Comparison of ENCODE assay signal across 26 cellular contexts in genomic region chr12:121737421-121737820, GRCh38. TPM values are rescaled to one million over a fixed set of nuclear protein-coding genes. Genes with fewer than 3 reads are reported as not detected.
DNase-seq lines count a peak whose midpoint lies in the region; ATAC-seq, FAIRE-seq and TF ChIP-seq lines count a peak whose summit lies in the region.
"Had no signal": no experiment of that assay in that cellular context is flagged by ENCODE, and none has a peak within 500 bp of the region (broad histone marks: within the 10 kb centered on the region; RNA-seq: fewer than 3 reads in every experiment).

No MANE protein-coding gene starts in this region.

- H3K27ac ChIP-seq in K562 (ENCODE audit: extremely low read depth, low read depth, low read length) (no peak overlapping the region), psoas muscle (peak overlapping the region; percentile 86)
- H3K27ac ChIP-seq: BLaER1 had no signal

- H3K9me3 ChIP-seq in K562 (replicated peaks; ENCODE audit: control insufficient read depth, insufficient read depth, low read depth, low read length) (no peaks in the 10 kb centered on the region), psoas muscle (no peaks in the 10 kb centered on the region)
- H3K9me3 ChIP-seq: BE2C, BLaER1 had no signal

- H3K9ac ChIP-seq in K562 (ENCODE audit: insufficient read depth in 1 of 2, low read depth in 2 of 2, low read length in 2 of 2): no peak overlapping the region
- H3K9ac ChIP-seq: BLaER1 had no signal

- H3K4me3 ChIP-seq in H7 (ENCODE audit: insufficient read depth, low read depth, low read length) (no peak overlapping the region), K562 (no peak overlapping the region), psoas muscle (no peak overlapping the region)
- H3K4me3 ChIP-seq: BLaER1, GM12878 had no signal

- intact Hi-C loops in K562 (cut with micrococcal nuclease) (no loop called here), psoas muscle (cut with DNase I) (no loop called here)

- in situ Hi-C loops in K562 (cut with MboI): no loop called here

- H3K79me2 ChIP-seq in K562 (ENCODE audit: control insufficient read depth, insufficient read depth, low read length): peaks cover 8% of the 10 kb centered on the region; the same call in 1 of the 3 replicates

- TF ChIP-seq EP300 in K562 (IDR thresholded peaks at IDR 0.05; ENCODE audit: low read length): no peak

- POLR2A ChIA-PET in K562 (lab: Yijun Ruan, JAX): interaction anchor here (0.7 to 1.4 kb wide), 2 partner anchors 9 to 11 kb away, joined by 3 to 6 read pairs; no protein-coding TSS in a partner anchor

- no peak for TF ChIP-seq POLR2A in K562 (conservative IDR thresholded peaks at IDR 0.05)

- H3K9me1 ChIP-seq in K562 (ENCODE audit: control insufficient read depth, insufficient read depth, low read length): no peaks in the 10 kb centered on the region

- no peak overlapping the region for H3K4me2 ChIP-seq in K562 (ENCODE audit: insufficient read depth, low read length)
- H3K4me2 ChIP-seq: BLaER1 had no signal

- ATAC-seq in K562 (no peak), psoas muscle (peak in 1 of 4 donors; percentile 17), HG02763 (IDR thresholded peaks at IDR 0.05; ENCODE audit: unreplicated experiment) (no peak)
- ATAC-seq: GM12878 had no signal

- FAIRE-seq in K562 (lab: Jason Lieb, UNC): no peak
- FAIRE-seq: A204.1, GM12878, GM12892, GM18507 had no signal

- H3K4me1 ChIP-seq in K562 (replicated peaks in 1 of 2; ENCODE audit: control insufficient read depth in 2 of 2, insufficient read depth in 2 of 2, low read length in 2 of 2) (peaks cover 28 to 34% of the 10 kb centered on the region in 2 experiments), psoas muscle (peaks cover 17% of the 10 kb centered on the region)
- H3K4me1 ChIP-seq: BE2C, BLaER1 had no signal

- no TSS peak for BruUV-seq in K562 (replicated peaks; lab: Mats Ljungman, UMichigan)

- H3K36me3 ChIP-seq in H7 (replicated peaks; ENCODE audit: control insufficient read depth, insufficient read depth, low read length) (no peaks in the 10 kb centered on the region; the same call in 1 of the 2 replicates), K562 (ENCODE audit: control insufficient read depth, insufficient read depth, low read length) (peaks cover 3% of the 10 kb centered on the region; the same call in 2 of the 3 replicates), psoas muscle (ENCODE audit: insufficient read depth in 1 of 2, low read depth in 1 of 2) (peaks cover 0 to 4% of the 10 kb centered on the region in 2 donors)
- H3K36me3 ChIP-seq: BLaER1 had no signal

- no peaks in the 10 kb centered on the region for H4K20me1 ChIP-seq in K562 (replicated peaks; ENCODE audit: control insufficient read depth, insufficient read depth, low read length)

- no peak for TF ChIP-seq RAD21 in K562 (CRISPR knock-in tag; conservative IDR thresholded peaks at IDR 0.05 in 1 of 2, IDR thresholded peaks at IDR 0.05 in 1 of 2)

- WGBS in K562 (ENCODE audit: insufficient coverage, low coverage, missing lambda C conversion rate): 86% methylated on average over 5 of the region's 5 CpGs
- WGBS in psoas muscle, 3 donors: 72 to 87% (median 77%) methylated on average over 5 of the region's 5 CpGs

- DNase-seq in H7: peak; percentile 15
- no peak for DNase-seq in K562 (ENCODE audit: extremely low read depth in 1 of 4, low spot score in 3 of 4)
- no peak for DNase-seq in psoas muscle
- no peak for DNase-seq in NCI-H345 (lab: John Stamatoyannopoulos, UW)
- no peak for DNase-seq in cerebellar nuclear complex (lab: John Stamatoyannopoulos, UW)
- DNase-seq: 8988T; ACHN; BE2C; C1 segment of cervical spinal cord; CD4-positive, alpha-beta memory T cell; CD4-positive, CD25-positive, alpha-beta regulatory T cell; CD8-positive, alpha-beta memory T cell; COR-L47; DMS 273 treated with DMSO at 0.1 percent for 48 hours; DMS153; DMS53; DMS79; DND-41; EL; GDM1 had no signal

- H2AFZ ChIP-seq in K562 (ENCODE audit: low read depth, low read length): no peak overlapping the region

- CTCF ChIA-PET in K562 (lab: Yijun Ruan, JAX; ENCODE audit: low intra/inter-chr PET ratio): no interaction called here

- TF ChIP-seq CTCF in K562 (IDR thresholded peaks at IDR 0.05 in 2 of 3, conservative IDR thresholded peaks at IDR 0.05 in 1 of 3; ENCODE audit: insufficient read depth in 2 of 3, low read depth in 1 of 3, low read length in 3 of 3) (no peak), psoas muscle (IDR thresholded peaks at IDR 0.05) (no peak)

- H3K27me3 ChIP-seq in H7 (ENCODE audit: control insufficient read depth, insufficient read depth, low read length): no peaks in the 10 kb centered on the region
- H3K27me3 ChIP-seq in K562 (ENCODE audit: control insufficient read depth in 2 of 2, insufficient read depth in 2 of 2, low read length in 2 of 2): no peaks in the 10 kb centered on the region
- H3K27me3 ChIP-seq in psoas muscle (ENCODE audit: insufficient read depth in 3 of 3, low read length in 2 of 3): no peaks in the 10 kb centered on the region
- H3K27me3 ChIP-seq: BE2C, BLaER1 had no signal

TF ChIP-seq in K562, 482 proteins besides CTCF, POLR2A, EP300 and RAD21 (continues in another document):
- TF ChIP-seq NR2C2 (CRISPR knock-in tag; IDR thresholded peaks at IDR 0.05): no peak
- no peak for TF ChIP-seq NR2C2 (tag; IDR thresholded peaks at IDR 0.05)
- no peak for TF ChIP-seq ESRRB (CRISPR knock-in tag; IDR thresholded peaks at IDR 0.05; ENCODE audit: borderline replicate concordance)
- TF ChIP-seq EHMT2 (IDR thresholded peaks at IDR 0.05): no peak
- peak; percentile 64 for TF ChIP-seq USF2 (CRISPR knock-in tag; IDR thresholded peaks at IDR 0.05)
- no peak for TF ChIP-seq STAT5A (IDR thresholded peaks at IDR 0.05; ENCODE audit: borderline replicate concordance, low read length)
- no peak for TF ChIP-seq E2F5 (CRISPR knock-in tag; IDR thresholded peaks at IDR 0.05)
- peak; percentile 60 for TF ChIP-seq TOE1 (IDR thresholded peaks at IDR 0.05; ENCODE audit: borderline replicate concordance)
- TF ChIP-seq TOE1 (CRISPR knock-in tag; IDR thresholded peaks at IDR 0.05; ENCODE audit: borderline replicate concordance, low read depth): no peak

RNA-seq across cellular contexts. Expression of gene TMEM120B, which starts 24.9 kb away (rescaled TPM):
- total RNA-seq in H7 (2014; rRNA removed; shearing (Covaris generic)): 23.8 and 33.6 TPM in 2 replicates
- total RNA-seq in K562 (2011; cell fraction: chromatin; rRNA removed; ENCODE audit: low replicate concordance): 35.7 and 82.7 TPM in 2 replicates
- total RNA-seq in K562 (2011; cell fraction: nucleolus; rRNA removed): 44.5 and 46.5 TPM in 2 replicates
- total RNA-seq in K562 (2011; cell fraction: nucleoplasm; rRNA removed): 44.1 and 47.5 TPM in 2 replicates
- total RNA-seq in K562 (2014; rRNA removed): 9.0 and 11.2 TPM in 2 replicates
- total RNA-seq in K562 (2014; rRNA removed; fragmentation: Illumina TruSeq; extraction: Trizol): 4.7 and 7.4 TPM in 2 replicates
- 6.5 and 7.0 TPM in 2 replicates for total RNA-seq in K562 (2015; rRNA removed; fragmentation: Illumina TruSeq; extraction: Trizol)
- 17.0 and 18.6 TPM in 2 replicates for total RNA-seq in K562 (2021)
- 7.2 and 11.4 TPM in 2 replicates for polyA plus RNA-seq in K562 (2011; rRNA removed)
- polyA plus RNA-seq in K562 (2011; cell fraction: cytosol; rRNA removed): 10.3 and 15.3 TPM in 2 replicates
- polyA plus RNA-seq in K562 (2011; cell fraction: nucleus; rRNA removed): 28.6 and 45.5 TPM in 2 replicates
- 6.7 and 14.1 TPM in 2 replicates for polyA plus RNA-seq in K562 (2012)
- 10.1 and 11.4 TPM in 2 replicates for polyA plus RNA-seq in K562 (2014; fragmentation: Illumina TruSeq; extraction: Trizol)
- 1 to 10 TPM; 1.7 to 3.8 TPM for polyA plus RNA-seq in K562 (2014; fragmentation: Nextera tagmentation; extraction: Ambion mirVana)
- polyA plus RNA-seq in K562 (2014; rRNA removed): 12.2 and 18.5 TPM in 2 replicates
- 13.6 and 16.5 TPM in 2 replicates for polyA minus RNA-seq in K562 (2011; rRNA and poly(A)+ RNA removed)
- 7.0 and 11.8 TPM in 2 replicates for polyA minus RNA-seq in K562 (2011; cell fraction: cytosol; rRNA and poly(A)+ RNA removed)
- polyA minus RNA-seq in K562 (2011; cell fraction: nucleus; rRNA and poly(A)+ RNA removed): 8.1 and 13.1 TPM in 2 replicates
- 10 to 100 TPM; 11.4 to 21.2 (median 15.5) TPM for total RNA-seq in psoas muscle
- polyA plus RNA-seq in psoas muscle: 10 to 100 TPM; 11.0 to 29.7 (median 12.7) TPM

RNA-seq across cellular contexts. Expression of gene RHOF, which starts 56.1 kb away (rescaled TPM):
- 23.8 and 25.5 TPM in 2 replicates for total RNA-seq in H7 (2014; rRNA removed; shearing (Covaris generic))
- 78.6 and 99.1 TPM in 2 replicates for total RNA-seq in K562 (2011; cell fraction: chromatin; rRNA removed; ENCODE audit: low replicate concordance)
- total RNA-seq in K562 (2011; cell fraction: nucleolus; rRNA removed): 34.0 and 38.0 TPM in 2 replicates
- 43.6 and 46.6 TPM in 2 replicates for total RNA-seq in K562 (2011; cell fraction: nucleoplasm; rRNA removed)
- total RNA-seq in K562 (2014; rRNA removed) (3.5 and 3.9 TPM in 2 replicates), K562 (2014; rRNA removed; fragmentation: Illumina TruSeq; extraction: Trizol) (3.1 and 3.9 TPM in 2 replicates), K562 (2015; rRNA removed; fragmentation: Illumina TruSeq; extraction: Trizol) (4.3 and 4.8 TPM in 2 replicates), K562 (2021) (10.1 and 10.4 TPM in 2 replicates), psoas muscle (1 to 10 TPM; 3.3 to 4.8 (median 3.9) TPM)
- polyA plus RNA-seq in K562 (2011; rRNA removed) (4.0 and 6.3 TPM in 2 replicates), K562 (2014; fragmentation: Illumina TruSeq; extraction: Trizol) (4.3 and 5.4 TPM in 2 replicates), K562 (2014; fragmentation: Nextera tagmentation; extraction: Ambion mirVana) (under 1 TPM; 0.13 to 0.45 TPM), K562 (2014; rRNA removed) (8.8 and 9.5 TPM in 2 replicates), psoas muscle (1 to 10 TPM; 1.4 to 4.3 (median 1.6) TPM)
- 1.2 and 2.6 TPM in 2 replicates for polyA plus RNA-seq in K562 (2011; cell fraction: cytosol; rRNA removed)
- 21.6 and 23.6 TPM in 2 replicates for polyA plus RNA-seq in K562 (2011; cell fraction: nucleus; rRNA removed)
- 3.9 and 4.4 TPM in 2 replicates for polyA plus RNA-seq in K562 (2012)
- polyA minus RNA-seq in K562 (2011; rRNA and poly(A)+ RNA removed): 3.8 and 8.5 TPM in 2 replicates
- polyA minus RNA-seq in K562 (2011; cell fraction: cytosol; rRNA and poly(A)+ RNA removed): 2.6 and 4.0 TPM in 2 replicates
- 19.9 and 31.2 TPM in 2 replicates for polyA minus RNA-seq in K562 (2011; cell fraction: nucleus; rRNA and poly(A)+ RNA removed)
